In genomic region chr1:169679692-169680091, GRCh38 we compare ENCODE assay signal across 1 cellular context.
TF ChIP-seq lines count a peak whose summit lies in the region.

No MANE protein-coding gene starts in this region.

TF ChIP-seq in GM12878, 131 proteins besides CTCF, POLR2A, EP300 and RAD21:
- TF ChIP-seq NFIC (IDR thresholded peaks at IDR 0.05; ENCODE audit: low read depth, low read length) (no peak), RCOR1 (conservative IDR thresholded peaks at IDR 0.05; ENCODE audit: low read depth, low read length) (no peak), SMC3 (IDR thresholded peaks at IDR 0.05; ENCODE audit: borderline replicate concordance, low read length) (no peak), MYC (IDR thresholded peaks at IDR 0.05; ENCODE audit: insufficient read depth, insufficient read length, insufficient replicate concordance, low read length, severe bottlenecking) (no peak), KLF5 (IDR thresholded peaks at IDR 0.05; ENCODE audit: partially characterized antibody) (no peak)
